1 cellular context compared by ENCODE assay signal in the genomic region with DNA sequence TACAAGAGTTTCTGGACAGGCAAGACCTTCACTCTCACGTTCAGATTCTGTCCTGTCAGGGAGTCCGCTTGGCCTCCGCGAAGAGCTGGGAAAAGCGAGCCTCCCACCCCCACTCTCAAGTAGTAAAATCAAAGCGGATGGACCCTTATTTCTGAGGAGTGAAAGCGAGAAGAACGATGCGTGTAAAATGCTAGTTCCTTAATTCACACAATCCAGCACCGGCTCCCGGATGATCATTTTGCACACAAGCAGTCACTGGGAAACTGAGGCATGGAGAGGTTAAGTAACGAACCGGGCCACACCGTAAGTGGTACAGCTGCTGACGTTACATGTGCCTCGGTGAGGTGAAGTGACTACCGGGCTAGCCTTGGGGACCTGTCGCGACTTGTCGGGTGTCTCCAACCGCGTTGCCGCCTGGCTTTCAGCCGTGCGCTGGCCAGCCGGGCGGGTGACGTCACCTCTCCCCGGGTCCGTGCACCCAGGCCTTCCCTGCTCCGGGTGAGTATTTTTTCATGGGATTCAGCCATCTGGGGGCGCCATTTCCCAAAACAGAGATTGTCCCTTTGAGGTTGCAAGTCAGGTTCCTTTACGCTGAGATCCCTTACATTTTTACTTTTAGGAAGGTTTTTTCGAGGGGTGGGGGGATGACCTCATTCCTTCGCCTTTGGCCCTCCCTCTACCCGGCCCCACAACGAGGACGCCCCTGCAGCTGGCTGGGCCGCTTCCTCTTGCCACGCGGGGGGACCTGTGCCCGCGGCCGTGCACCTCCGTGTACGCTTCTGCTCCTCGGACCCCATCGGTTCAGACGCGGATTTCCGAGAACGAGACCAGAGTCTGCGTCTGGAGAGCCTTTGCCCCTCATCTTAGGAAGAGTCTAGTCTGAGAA.
TF ChIP-seq lines count a peak whose summit lies in the region.

No MANE protein-coding gene starts in this region.

TF ChIP-seq in A549, 52 proteins besides CTCF, POLR2A, EP300 and RAD21 (continued from another document):
- TF ChIP-seq, protein P1, sequence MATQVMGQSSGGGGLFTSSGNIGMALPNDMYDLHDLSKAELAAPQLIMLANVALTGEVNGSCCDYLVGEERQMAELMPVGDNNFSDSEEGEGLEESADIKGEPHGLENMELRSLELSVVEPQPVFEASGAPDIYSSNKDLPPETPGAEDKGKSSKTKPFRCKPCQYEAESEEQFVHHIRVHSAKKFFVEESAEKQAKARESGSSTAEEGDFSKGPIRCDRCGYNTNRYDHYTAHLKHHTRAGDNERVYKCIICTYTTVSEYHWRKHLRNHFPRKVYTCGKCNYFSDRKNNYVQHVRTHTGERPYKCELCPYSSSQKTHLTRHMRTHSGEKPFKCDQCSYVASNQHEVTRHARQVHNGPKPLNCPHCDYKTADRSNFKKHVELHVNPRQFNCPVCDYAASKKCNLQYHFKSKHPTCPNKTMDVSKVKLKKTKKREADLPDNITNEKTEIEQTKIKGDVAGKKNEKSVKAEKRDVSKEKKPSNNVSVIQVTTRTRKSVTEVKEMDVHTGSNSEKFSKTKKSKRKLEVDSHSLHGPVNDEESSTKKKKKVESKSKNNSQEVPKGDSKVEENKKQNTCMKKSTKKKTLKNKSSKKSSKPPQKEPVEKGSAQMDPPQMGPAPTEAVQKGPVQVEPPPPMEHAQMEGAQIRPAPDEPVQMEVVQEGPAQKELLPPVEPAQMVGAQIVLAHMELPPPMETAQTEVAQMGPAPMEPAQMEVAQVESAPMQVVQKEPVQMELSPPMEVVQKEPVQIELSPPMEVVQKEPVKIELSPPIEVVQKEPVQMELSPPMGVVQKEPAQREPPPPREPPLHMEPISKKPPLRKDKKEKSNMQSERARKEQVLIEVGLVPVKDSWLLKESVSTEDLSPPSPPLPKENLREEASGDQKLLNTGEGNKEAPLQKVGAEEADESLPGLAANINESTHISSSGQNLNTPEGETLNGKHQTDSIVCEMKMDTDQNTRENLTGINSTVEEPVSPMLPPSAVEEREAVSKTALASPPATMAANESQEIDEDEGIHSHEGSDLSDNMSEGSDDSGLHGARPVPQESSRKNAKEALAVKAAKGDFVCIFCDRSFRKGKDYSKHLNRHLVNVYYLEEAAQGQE (IDR thresholded peaks at IDR 0.05) = no peak
- TF ChIP-seq JUN (IDR thresholded peaks at IDR 0.05) (no peak), CBX2 (IDR thresholded peaks at IDR 0.05; ENCODE audit: borderline replicate concordance, low read depth) (no peak), BHLHE40 (IDR thresholded peaks at IDR 0.05; ENCODE audit: low read depth, low read length) (no peak), POLR2AphosphoS2 (conservative IDR thresholded peaks at IDR 0.05; ENCODE audit: low read length) (no peak), RARB (CRISPR knock-in tag; IDR thresholded peaks at IDR 0.05) (no peak), KDM1A (IDR thresholded peaks at IDR 0.05; ENCODE audit: low read depth) (no peak)
- TF ChIP-seq, protein P2, sequence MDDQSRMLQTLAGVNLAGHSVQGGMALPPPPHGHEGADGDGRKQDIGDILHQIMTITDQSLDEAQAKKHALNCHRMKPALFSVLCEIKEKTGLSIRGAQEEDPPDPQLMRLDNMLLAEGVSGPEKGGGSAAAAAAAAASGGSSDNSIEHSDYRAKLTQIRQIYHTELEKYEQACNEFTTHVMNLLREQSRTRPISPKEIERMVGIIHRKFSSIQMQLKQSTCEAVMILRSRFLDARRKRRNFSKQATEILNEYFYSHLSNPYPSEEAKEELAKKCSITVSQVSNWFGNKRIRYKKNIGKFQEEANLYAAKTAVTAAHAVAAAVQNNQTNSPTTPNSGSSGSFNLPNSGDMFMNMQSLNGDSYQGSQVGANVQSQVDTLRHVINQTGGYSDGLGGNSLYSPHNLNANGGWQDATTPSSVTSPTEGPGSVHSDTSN (IDR thresholded peaks at IDR 0.05) = no peak
